Comparison of ENCODE assay signal across 17 cellular contexts in the genomic region with DNA sequence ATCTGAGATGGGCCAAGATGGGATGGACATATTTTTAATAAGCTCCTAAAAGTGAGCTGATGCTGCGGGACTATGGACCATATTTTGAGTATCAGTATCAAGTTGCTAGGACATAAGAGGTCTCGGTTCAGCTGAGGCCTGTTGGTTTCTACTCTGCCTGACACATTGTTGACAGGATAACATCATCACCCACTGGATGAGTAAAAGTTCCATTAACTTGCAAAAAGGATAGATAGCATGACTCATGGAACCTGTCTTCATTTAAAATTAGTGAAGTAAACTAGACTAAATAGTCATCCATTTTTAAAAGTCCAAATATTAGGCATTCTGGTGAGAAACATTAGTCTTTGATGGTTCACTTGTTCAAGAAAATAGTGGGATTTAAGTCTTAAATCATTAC. TPM values are rescaled to one million over a fixed set of nuclear protein-coding genes. Genes with fewer than 3 reads are reported as not detected.
DNase-seq lines count a peak whose midpoint lies in the region; TF ChIP-seq lines count a peak whose summit lies in the region.
"Had no signal": no experiment of that assay in that cellular context is flagged by ENCODE, and none has a peak within 500 bp of the region (broad histone marks: within the 10 kb centered on the region; RNA-seq: fewer than 3 reads in every experiment).

No MANE protein-coding gene starts in this region.

- peaks cover 3% of the 10 kb centered on the region for H3K79me1 ChIP-seq in mesendoderm (ENCODE audit: low read length)

- no peak overlapping the region for H2BK5ac ChIP-seq in mesendoderm (ENCODE audit: low read length)

- no peak overlapping the region for H2AK5ac ChIP-seq in mesendoderm (ENCODE audit: low read length)

- H3K4me1 ChIP-seq in GM23248 (ENCODE audit: insufficient read depth) (no peaks in the 10 kb centered on the region), mesendoderm (ENCODE audit: control insufficient read depth, low read depth, low read length) (peaks cover 6% of the 10 kb centered on the region)
- H3K4me1 ChIP-seq: right lobe of liver had no signal

- in situ Hi-C loops in GM23248 (cut with MboI), result no loop called here

- H3K18ac ChIP-seq in mesendoderm (ENCODE audit: low read length), result no peak overlapping the region

- intact Hi-C loops in activated T-helper 1 cell treated with anti-CD3 and anti-CD28 coated beads, Interleukin-12 subunit alpha, Interleukin-12 subunit beta, Interleukin-2, Interleukin-4 antibody, amounts not matched to agents 30 ng/mL and 10 ng/mL and 1 ng/mL, durations not matched to agents 14 hours and 24 hours and 36 hours (cut with micrococcal nuclease), result loop anchor here (1.0 to 5.0 kb wide), 2 partner anchors 12 to 43 kb away; no protein-coding TSS in a partner anchor

- TF ChIP-seq CTCF in GM20000 (IDR thresholded peaks at IDR 0.05; ENCODE audit: extremely low read depth, missing control alignments), result no peak

- no peak overlapping the region for H3K4me2 ChIP-seq in GM23248 (ENCODE audit: unreplicated experiment)
- H3K4me2 ChIP-seq in mesendoderm (ENCODE audit: low read length), result no peak overlapping the region

- no peak overlapping the region for H2AFZ ChIP-seq in GM23248

- H3K9me3 Mint-ChIP-seq in activated T-helper 1 cell treated with anti-CD3 and anti-CD28 coated beads, Interleukin-12 subunit alpha, Interleukin-12 subunit beta, Interleukin-2, Interleukin-4 antibody, amounts not matched to agents 30 ng/mL and 10 ng/mL and 1 ng/mL, durations not matched to agents 14 hours and 24 hours and 36 hours, result peaks cover 2% of the 10 kb centered on the region
- H3K9me3 Mint-ChIP-seq: nephron had no signal

- H3K4ac ChIP-seq in mesendoderm (ENCODE audit: low read depth, low read length), result no peak overlapping the region

- H4K20me1 ChIP-seq in GM23248 (ENCODE audit: insufficient read depth), result no peaks in the 10 kb centered on the region

- H4K8ac ChIP-seq in mesendoderm (ENCODE audit: low read depth, low read length), result no peak overlapping the region

- 75 to 85% methylated on average over 2 of the region's 2 CpGs for WGBS in GM23248 (ENCODE audit: low coverage in 1 of 2, low lambda C conversion rate in 2 of 2, missing lambda C conversion rate in 2 of 2), 2 experiments
- no CpG with 5 or more reads among the region's 2 CpGs for WGBS in mesendoderm (ENCODE audit: extremely low coverage, insufficient coverage, low lambda C conversion rate)

- H3K4me1 Mint-ChIP-seq in activated T-helper 1 cell treated with anti-CD3 and anti-CD28 coated beads, Interleukin-12 subunit alpha, Interleukin-12 subunit beta, Interleukin-2, Interleukin-4 antibody, amounts not matched to agents 30 ng/mL and 10 ng/mL and 1 ng/mL, durations not matched to agents 14 hours and 24 hours and 36 hours (ENCODE audit: low read depth), result peaks cover 47% of the 10 kb centered on the region

- peak overlapping the region; percentile 14 for H3K27ac Mint-ChIP-seq in activated T-helper 1 cell treated with anti-CD3 and anti-CD28 coated beads, Interleukin-12 subunit alpha, Interleukin-12 subunit beta, Interleukin-2, Interleukin-4 antibody, amounts not matched to agents 30 ng/mL and 10 ng/mL and 1 ng/mL, durations not matched to agents 14 hours and 24 hours and 36 hours
- H3K27ac Mint-ChIP-seq: dendritic cell treated with granulocyte-macrophage colony-stimulating factor and Interleukin-4, amounts not matched to agents 40 ng/mL and 50 ng/mL, for 4 days; nephron had no signal

- H3K36me3 ChIP-seq in GM23248 (ENCODE audit: low read depth), result no peaks in the 10 kb centered on the region
- H3K36me3 ChIP-seq in mesendoderm (ENCODE audit: control insufficient read depth, insufficient read depth, low read length), result no peaks in the 10 kb centered on the region
- H3K36me3 ChIP-seq: right lobe of liver had no signal

- no peaks in the 10 kb centered on the region for H3K27me3 Mint-ChIP-seq in activated T-helper 1 cell treated with anti-CD3 and anti-CD28 coated beads, Interleukin-12 subunit alpha, Interleukin-12 subunit beta, Interleukin-2, Interleukin-4 antibody, amounts not matched to agents 30 ng/mL and 10 ng/mL and 1 ng/mL, durations not matched to agents 14 hours and 24 hours and 36 hours (ENCODE audit: insufficient read depth)
- H3K27me3 Mint-ChIP-seq: dendritic cell treated with granulocyte-macrophage colony-stimulating factor and Interleukin-4, amounts not matched to agents 40 ng/mL and 50 ng/mL, for 4 days had no signal

- H3K9me2 ChIP-seq in GM23248 (ENCODE audit: insufficient read depth), result no peaks in the 10 kb centered on the region

- no peak overlapping the region for H2BK120ac ChIP-seq in mesendoderm (ENCODE audit: low read depth, low read length)

- H3K23ac ChIP-seq in mesendoderm (ENCODE audit: low read length), result no peak overlapping the region

- H4K5ac ChIP-seq in mesendoderm (ENCODE audit: low read length), result no peak overlapping the region

- H3K27me3 ChIP-seq in GM23248 (replicated peaks; ENCODE audit: insufficient read depth) (no peaks in the 10 kb centered on the region), mesendoderm (ENCODE audit: insufficient read depth, low read length, poor library complexity) (no peaks in the 10 kb centered on the region)
- H3K27me3 ChIP-seq: right lobe of liver had no signal

- no peak overlapping the region for H3K4me3 Mint-ChIP-seq in activated T-helper 1 cell treated with anti-CD3 and anti-CD28 coated beads, Interleukin-12 subunit alpha, Interleukin-12 subunit beta, Interleukin-2, Interleukin-4 antibody, amounts not matched to agents 30 ng/mL and 10 ng/mL and 1 ng/mL, durations not matched to agents 14 hours and 24 hours and 36 hours
- H3K4me3 Mint-ChIP-seq: dendritic cell treated with granulocyte-macrophage colony-stimulating factor and Interleukin-4, amounts not matched to agents 40 ng/mL and 50 ng/mL, for 4 days; nephron had no signal

- H3K56ac ChIP-seq in mesendoderm (ENCODE audit: low read length), result no peak overlapping the region

- peak; percentile 29 for DNase-seq in activated CD4-positive, alpha-beta T cell treated with anti-CD3 and anti-CD28 coated beads for 48 hours
- DNase-seq in activated CD4-positive, alpha-beta T cell treated with anti-CD3 and anti-CD28 coated beads, Interleukin-2, amount 50 U/mL, for 1 hour, result no peak
- DNase-seq in GM23248 (peak; percentile 8), mesendoderm (peak; percentile 58), GM20000 (ENCODE audit: low spot score) (no peak), NOMO-1 (lab: John Stamatoyannopoulos, UW; ENCODE audit: unreplicated experiment in 2 of 2) (no peak), cerebellar nuclear complex (lab: John Stamatoyannopoulos, UW) (no peak)
- no peak for DNase-seq in activated T-helper 1 cell treated with anti-CD3 and anti-CD28 coated beads, Interleukin-12 subunit alpha, Interleukin-12 subunit beta, Interleukin-2, Interleukin-4 antibody, amounts not matched to agents 30 ng/mL and 10 ng/mL and 1 ng/mL, durations not matched to agents 14 hours and 24 hours and 36 hours (ENCODE audit: low spot score)
- DNase-seq: aorta, left ventricle myocardium superior, NCI-H2081, NCI-H748 treated with DMSO at 0.1 percent for 48 hours, right lobe of liver, Right ventricle myocardium superior, substantia nigra had no signal

- H3K9ac ChIP-seq in GM23248, result no peak overlapping the region
- no peak overlapping the region for H3K9ac ChIP-seq in mesendoderm (ENCODE audit: low read length)

- H3F3A ChIP-seq in GM23248 (ENCODE audit: insufficient read depth), result no peaks in the 10 kb centered on the region

- no peak overlapping the region for H2BK15ac ChIP-seq in mesendoderm (replicated peaks; ENCODE audit: low read depth)

- H3K27ac ChIP-seq in GM23248 (no peak overlapping the region), mesendoderm (ENCODE audit: low read depth, low read length) (no peak overlapping the region)
- H3K27ac ChIP-seq: right lobe of liver had no signal

- H3K79me2 ChIP-seq in GM23248 (ENCODE audit: insufficient read depth) (no peaks in the 10 kb centered on the region), mesendoderm (ENCODE audit: control insufficient read depth, insufficient read depth, low read length) (peaks cover 15% of the 10 kb centered on the region)

- H3K36me3 Mint-ChIP-seq in activated T-helper 1 cell treated with anti-CD3 and anti-CD28 coated beads, Interleukin-12 subunit alpha, Interleukin-12 subunit beta, Interleukin-2, Interleukin-4 antibody, amounts not matched to agents 30 ng/mL and 10 ng/mL and 1 ng/mL, durations not matched to agents 14 hours and 24 hours and 36 hours (ENCODE audit: low read depth), result peaks cover 36% of the 10 kb centered on the region

- no peaks in the 10 kb centered on the region for H3K9me3 ChIP-seq in GM23248 (ENCODE audit: low read depth)
- H3K9me3 ChIP-seq: right lobe of liver had no signal

- no peak overlapping the region for H3K4me3 ChIP-seq in GM23248
- no peak overlapping the region for H3K4me3 ChIP-seq in mesendoderm (ENCODE audit: low read length)
- H3K4me3 ChIP-seq: right lobe of liver had no signal

RNA-seq across cellular contexts. Expression of a gene that starts 33.3 kb away (rescaled TPM):
- 1.1 and 1.9 TPM in 2 replicates for total RNA-seq in GM23248 (2014; rRNA removed; shearing (Covaris generic))
- 2.5 and 3.3 TPM in 2 replicates for polyA plus RNA-seq in GM23248 (2016; fragmentation: Nextera tagmentation; extraction: Ambion mirVana)
- 22.9 and 23.0 TPM in 2 replicates for total RNA-seq in activated T-helper 1 cell treated with anti-CD3 and anti-CD28 coated beads, Interleukin-12 subunit alpha, Interleukin-12 subunit beta, Interleukin-2, Interleukin-4 antibody, amounts not matched to agents 30 ng/mL and 10 ng/mL and 1 ng/mL, durations not matched to agents 14 hours and 24 hours and 36 hours
- 33.3 TPM for polyA plus RNA-seq in mesendoderm (2013, experiment 1 of 2)
- polyA plus RNA-seq in mesendoderm (2013, experiment 2 of 2), result 33.6 TPM

Comparison
In these comparisons a context has a peak if more than half of its experiments do, and no peak if none do; other contexts are left out.
1. DNase-seq: peak in activated CD4-positive, alpha-beta T cell treated with anti-CD3 and anti-CD28 coated beads for 48 hours (single experiment), GM23248 (single experiment) and mesendoderm (single experiment); none in activated CD4-positive, alpha-beta T cell treated with anti-CD3 and anti-CD28 coated beads, Interleukin-2, amount 50 U/mL, for 1 hour (single experiment), activated T-helper 1 cell treated with anti-CD3 and anti-CD28 coated beads, Interleukin-12 subunit alpha, Interleukin-12 subunit beta, Interleukin-2, Interleukin-4 antibody, amounts not matched to agents 30 ng/mL and 10 ng/mL and 1 ng/mL, durations not matched to agents 14 hours and 24 hours and 36 hours (single experiment), GM20000 (single experiment), NOMO-1 (0 of 2) and cerebellar nuclear complex (0 of 2).